8 cellular contexts compared by ENCODE assay signal in the genomic region with DNA sequence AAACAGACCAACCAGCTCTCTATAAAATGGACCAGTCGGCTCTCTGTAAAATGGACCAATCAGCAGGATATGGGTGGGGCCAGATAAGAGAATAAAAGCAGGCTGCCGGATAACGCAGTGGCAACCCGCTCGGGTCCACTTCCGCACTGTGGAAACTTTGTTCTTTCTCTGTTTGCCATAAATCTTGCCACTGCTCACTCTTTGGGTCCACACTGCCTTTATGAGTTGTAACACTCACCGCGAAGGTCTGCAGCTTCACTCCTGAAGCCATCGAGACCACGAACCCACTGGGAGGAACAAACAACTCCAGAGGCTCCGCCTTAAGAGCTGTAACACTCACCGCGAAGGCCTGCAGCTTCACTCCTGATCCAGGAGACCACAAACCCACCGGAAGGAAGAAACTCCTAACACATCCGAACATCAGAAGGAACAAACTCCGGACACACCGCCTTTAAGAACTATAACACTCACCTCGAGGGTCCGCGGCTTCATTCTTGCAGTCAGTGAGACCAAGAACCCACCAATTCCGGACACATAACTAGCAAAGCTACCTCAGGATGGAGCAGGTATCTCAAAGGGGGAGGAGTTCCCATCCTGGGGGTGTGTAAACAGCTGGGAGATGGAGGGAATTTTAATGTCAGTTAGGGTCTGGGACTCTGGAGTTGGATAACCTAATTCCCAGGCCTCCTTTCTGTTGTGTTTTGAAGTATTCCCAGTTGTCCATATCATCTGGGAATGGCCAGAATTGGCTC. TPM values are rescaled to one million over a fixed set of nuclear protein-coding genes. Genes with fewer than 3 reads are reported as not detected.
DNase-seq lines count a peak whose midpoint lies in the region; ATAC-seq, FAIRE-seq and TF ChIP-seq lines count a peak whose summit lies in the region.
"Not testable (repeated sequence)": the region's sequence is repeated elsewhere in the genome, so short reads cannot be mapped to it uniquely, and the experiment has no call there.

No MANE protein-coding gene starts in this region.

- H4K20me1 ChIP-seq in DND-41 (ENCODE audit: insufficient read depth, low read length) = not testable (repeated sequence)

- not testable (repeated sequence) for ATAC-seq in DND-41 (ENCODE audit: insufficient read depth, low read depth); activated naive CD8-positive, alpha-beta T cell treated with anti-CD3 and anti-CD28 coated beads, Interleukin-2, amount 50 U/mL, for 24 hours
- peak; percentile 69 to 74 (median 70) for ATAC-seq in T-cell (replicated peaks in 1 of 4)

- intact Hi-C loops in kidney (cut with DNase I) = not testable (repeated sequence)

- not testable (repeated sequence) for H3K4me1 ChIP-seq in DND-41 (ENCODE audit: insufficient read depth, low read length); kidney (ENCODE audit: control insufficient read depth in 1 of 2, insufficient read depth in 1 of 2, low read depth in 1 of 2, low read length in 2 of 2)
- peaks cover 3 to 43% (median 35%) of the 10 kb centered on the region in 5 donors for H3K4me1 ChIP-seq in subcutaneous abdominal adipose tissue (ENCODE audit: control insufficient read depth in 5 of 5, insufficient read depth in 5 of 5, low read length in 5 of 5)

- peaks cover 15 to 23% (median 21%) of the 10 kb centered on the region in 3 donors for H3K4me1 Mint-ChIP-seq in T-cell
- H3K4me1 Mint-ChIP-seq in activated naive CD8-positive, alpha-beta T cell treated with anti-CD3 and anti-CD28 coated beads, Interleukin-2, amount 50 U/mL, for 24 hours = peaks cover 19% of the 10 kb centered on the region

- H3K79me2 ChIP-seq in DND-41 (ENCODE audit: insufficient read depth, low read length) = not testable (repeated sequence)

- not testable (repeated sequence) for FAIRE-seq in kidney (lab: Jason Lieb, UNC)

- peak overlapping the region; percentile 89 to 93 (median 91) for H3K4me3 Mint-ChIP-seq in T-cell
- peak overlapping the region; percentile 78 for H3K4me3 Mint-ChIP-seq in activated naive CD8-positive, alpha-beta T cell treated with anti-CD3 and anti-CD28 coated beads, Interleukin-2, amount 50 U/mL, for 24 hours

- H3K36me3 Mint-ChIP-seq in T-cell; activated naive CD8-positive, alpha-beta T cell treated with anti-CD3 and anti-CD28 coated beads, Interleukin-2, amount 50 U/mL, for 24 hours (ENCODE audit: low read depth): not testable (repeated sequence)

- POLR2A ChIA-PET in T-cell (lab: Charles Lee) = not testable (repeated sequence)

- not testable (repeated sequence) for H3K36me3 ChIP-seq in DND-41 (ENCODE audit: insufficient read depth, low read length); kidney (ENCODE audit: control insufficient read depth in 1 of 2, insufficient read depth in 2 of 2, low read length in 2 of 2); subcutaneous abdominal adipose tissue (ENCODE audit: control insufficient read depth in 5 of 5, insufficient read depth in 5 of 5, low read length in 5 of 5)

- not testable (repeated sequence) for H3K9me3 Mint-ChIP-seq in T-cell; activated naive CD8-positive, alpha-beta T cell treated with anti-CD3 and anti-CD28 coated beads, Interleukin-2, amount 50 U/mL, for 24 hours

- peak overlapping the region; percentile 90 to 95 for H3K27ac Mint-ChIP-seq in T-cell
- peak overlapping the region; percentile 36 for H3K27ac Mint-ChIP-seq in activated naive CD8-positive, alpha-beta T cell treated with anti-CD3 and anti-CD28 coated beads, Interleukin-2, amount 50 U/mL, for 24 hours

- TF ChIP-seq CTCF in DND-41 (IDR thresholded peaks at IDR 0.05; ENCODE audit: borderline replicate concordance, extremely low read depth, low read length, poor library complexity, severe bottlenecking); kidney (IDR thresholded peaks at IDR 0.05; ENCODE audit: borderline replicate concordance, extremely low read depth, insufficient read depth): not testable (repeated sequence)

- CTCF ChIA-PET in T-cell (lab: Charles Lee) = interaction anchor here in 1 of 2 donors (1.1 kb wide), 1 partner anchor 24 kb away, joined by 5 read pairs; no protein-coding TSS in a partner anchor

- not testable (repeated sequence) for H3K9me3 ChIP-seq in DND-41 (ENCODE audit: insufficient read depth, low read length, severe bottlenecking); kidney (ENCODE audit: control insufficient read depth in 1 of 2, low read length in 2 of 2); subcutaneous abdominal adipose tissue (ENCODE audit: control insufficient read depth in 5 of 5, low read length in 5 of 5)

- H3K27me3 Mint-ChIP-seq in T-cell; activated naive CD8-positive, alpha-beta T cell treated with anti-CD3 and anti-CD28 coated beads, Interleukin-2, amount 50 U/mL, for 24 hours: not testable (repeated sequence)

- peak overlapping the region; percentile 48 for H3K4me2 ChIP-seq in DND-41 (ENCODE audit: insufficient read depth, low read length)

- not testable (repeated sequence) for H3K27me3 ChIP-seq in DND-41 (ENCODE audit: insufficient read depth, low read length, poor library complexity); subcutaneous abdominal adipose tissue (ENCODE audit: control insufficient read depth in 5 of 5, insufficient read depth in 4 of 5, low read length in 5 of 5)

- not testable (repeated sequence) for H3K27ac ChIP-seq in DND-41 (ENCODE audit: low read length); kidney (ENCODE audit: low read depth in 2 of 2, low read length in 2 of 2); subcutaneous abdominal adipose tissue (ENCODE audit: low read depth, low read length)

- H3K9ac ChIP-seq in DND-41 (ENCODE audit: low read depth, low read length); kidney (ENCODE audit: low read length in 2 of 2); subcutaneous abdominal adipose tissue (ENCODE audit: low read length in 5 of 5): not testable (repeated sequence)

- not testable (repeated sequence) for H3K4me3 ChIP-seq in DND-41 (ENCODE audit: low read depth in 1 of 2, low read length in 2 of 2); kidney (ENCODE audit: low read length in 2 of 2)
- peak overlapping the region in 4 of 5 donors; percentile 10 to 36 (median 22) for H3K4me3 ChIP-seq in subcutaneous abdominal adipose tissue (ENCODE audit: low read depth in 1 of 5, low read length in 5 of 5)

- DNase-seq in DND-41 = peak; percentile 21
- DNase-seq in T-cell = peak in 33 of 34 experiments; percentile 14 to 63 (median 33)
- DNase-seq in activated CD4-positive, alpha-beta T cell treated with anti-CD3 and anti-CD28 coated beads for 48 hours = peak; percentile 56
- peak; percentile 54 to 63 for DNase-seq in activated T-cell treated with anti-CD3 and anti-CD28 coated beads, Interleukin-2, amount 50 U/mL, for 48 hours
- DNase-seq in activated naive CD8-positive, alpha-beta T cell treated with anti-CD3 and anti-CD28 coated beads, Interleukin-2, amount 50 U/mL, for 24 hours = peak; percentile 32
- DNase-seq in kidney = peak; percentile 22
- DNase-seq in stimulated activated CD4-positive, alpha-beta T cell treated with anti-CD3 and anti-CD28 coated beads, Interleukin-15, amount 100 ng/mL, for 24 hours = peak; percentile 48

- H2AFZ ChIP-seq in DND-41 (ENCODE audit: low read depth, low read length) = not testable (repeated sequence)

RNA-seq across cellular contexts. Expression of a gene that starts 58.1 kb away (rescaled TPM):
- total RNA-seq in T-cell (10 to 100 TPM; 15.4 to 24.0 (median 17.9) TPM), kidney (23.4 TPM)
- 9.0 TPM for polyA plus RNA-seq in kidney (ENCODE audit: insufficient read depth, low read depth, low replicate concordance)

RNA-seq across cellular contexts. Expression of a gene that starts 58.5 kb away (rescaled TPM):
- total RNA-seq in T-cell = 10 to 100 TPM; 31.9 to 38.7 (median 33.8) TPM
- total RNA-seq in kidney = 28.5 TPM
- 15.1 TPM for polyA plus RNA-seq in kidney (ENCODE audit: insufficient read depth, low read depth, low replicate concordance)
